ENCODE assay signal across 1 cellular context in genomic region chr7:151062399-151063211, GRCh38.
TF ChIP-seq lines count a peak whose summit lies in the region.

No MANE protein-coding gene starts in this region.

TF ChIP-seq in HepG2, 621 proteins besides CTCF, POLR2A, EP300 and RAD21 (continued from another document and continues in another):
- TF ChIP-seq, protein P1, sequence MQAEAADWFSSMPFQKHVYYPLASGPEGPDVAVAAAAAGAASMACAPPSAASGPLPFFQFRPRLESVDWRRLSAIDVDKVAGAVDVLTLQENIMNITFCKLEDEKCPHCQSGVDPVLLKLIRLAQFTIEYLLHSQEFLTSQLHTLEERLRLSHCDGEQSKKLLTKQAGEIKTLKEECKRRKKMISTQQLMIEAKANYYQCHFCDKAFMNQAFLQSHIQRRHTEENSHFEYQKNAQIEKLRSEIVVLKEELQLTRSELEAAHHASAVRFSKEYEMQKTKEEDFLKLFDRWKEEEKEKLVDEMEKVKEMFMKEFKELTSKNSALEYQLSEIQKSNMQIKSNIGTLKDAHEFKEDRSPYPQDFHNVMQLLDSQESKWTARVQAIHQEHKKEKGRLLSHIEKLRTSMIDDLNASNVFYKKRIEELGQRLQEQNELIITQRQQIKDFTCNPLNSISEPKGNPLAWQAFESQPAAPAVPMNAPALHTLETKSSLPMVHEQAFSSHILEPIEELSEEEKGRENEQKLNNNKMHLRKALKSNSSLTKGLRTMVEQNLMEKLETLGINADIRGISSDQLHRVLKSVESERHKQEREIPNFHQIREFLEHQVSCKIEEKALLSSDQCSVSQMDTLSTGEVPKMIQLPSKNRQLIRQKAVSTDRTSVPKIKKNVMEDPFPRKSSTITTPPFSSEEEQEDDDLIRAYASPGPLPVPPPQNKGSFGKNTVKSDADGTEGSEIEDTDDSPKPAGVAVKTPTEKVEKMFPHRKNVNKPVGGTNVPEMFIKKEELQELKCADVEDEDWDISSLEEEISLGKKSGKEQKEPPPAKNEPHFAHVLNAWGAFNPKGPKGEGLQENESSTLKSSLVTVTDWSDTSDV (CRISPR knock-in tag; IDR thresholded peaks at IDR 0.05): no peak
- TF ChIP-seq GATAD2A (CRISPR knock-in tag; IDR thresholded peaks at IDR 0.05) (no peak), SYNCRIP (IDR thresholded peaks at IDR 0.05; ENCODE audit: insufficient read depth, low read depth, low read length) (no peak), ZNF337 (CRISPR knock-in tag; IDR thresholded peaks at IDR 0.05; ENCODE audit: borderline replicate concordance, low read depth) (0 out of 2 replicates have a peak, but pooled peaks have one; percentile 38), FOSL1 (CRISPR knock-in tag; IDR thresholded peaks at IDR 0.05; ENCODE audit: borderline replicate concordance) (no peak), ZNF430 (CRISPR knock-in tag; IDR thresholded peaks at IDR 0.05) (peak; percentile 25; the same call in 1 of the 2 replicates), GTF3A (CRISPR knock-in tag; conservative IDR thresholded peaks at IDR 0.05) (no peak), STAT5B (CRISPR knock-in tag; IDR thresholded peaks at IDR 0.05) (no peak), ZNF672 (CRISPR knock-in tag; IDR thresholded peaks at IDR 0.05) (no peak), HIVEP1 (CRISPR knock-in tag; IDR thresholded peaks at IDR 0.05) (peak; percentile 70), CREB3 (CRISPR knock-in tag; IDR thresholded peaks at IDR 0.05) (no peak), ATAD3A (CRISPR knock-in tag; IDR thresholded peaks at IDR 0.05) (no peak), ZNF296 (CRISPR knock-in tag; conservative IDR thresholded peaks at IDR 0.05) (no peak), PHB2 (IDR thresholded peaks at IDR 0.05; ENCODE audit: partially characterized antibody) (no peak), AGO2 (optimal IDR thresholded peaks at IDR 0.05; ENCODE audit: low read depth, low read length) (peak; percentile 85), ZNF761 (CRISPR knock-in tag; conservative IDR thresholded peaks at IDR 0.05) (no peak; the same call in 1 of the 2 replicates), ZNF251 (CRISPR knock-in tag; IDR thresholded peaks at IDR 0.05) (no peak), MZF1 (CRISPR knock-in tag; IDR thresholded peaks at IDR 0.05; ENCODE audit: borderline replicate concordance) (no peak), ZNF570 (CRISPR knock-in tag; IDR thresholded peaks at IDR 0.05; ENCODE audit: borderline replicate concordance) (no peak), CREB1 (IDR thresholded peaks at IDR 0.05) (0 out of 2 replicates have a peak, but pooled peaks have one; percentile 18), CREB1 (CRISPR knock-in tag; IDR thresholded peaks at IDR 0.05) (no peak), ATF3 (CRISPR knock-in tag; IDR thresholded peaks at IDR 0.05) (no peak), THYN1 (CRISPR knock-in tag; IDR thresholded peaks at IDR 0.05; ENCODE audit: borderline replicate concordance, low read depth) (no peak), ZNF414 (CRISPR knock-in tag; IDR thresholded peaks at IDR 0.05) (0 out of 2 replicates have a peak, but pooled peaks have one; percentile 48), ARID4A (CRISPR knock-in tag; IDR thresholded peaks at IDR 0.05; ENCODE audit: borderline replicate concordance) (peak; percentile 89), HOXA5 (CRISPR knock-in tag; IDR thresholded peaks at IDR 0.05) (no peak), HMG20B (CRISPR knock-in tag; conservative IDR thresholded peaks at IDR 0.05) (no peak), DBP (CRISPR knock-in tag; IDR thresholded peaks at IDR 0.05; ENCODE audit: not compliant biosample characterization) (no peak), PAF1 (CRISPR knock-in tag; IDR thresholded peaks at IDR 0.05) (no peak), ZNF230 (CRISPR knock-in tag; IDR thresholded peaks at IDR 0.05) (peak; percentile 73), ZBTB20 (CRISPR knock-in tag; IDR thresholded peaks at IDR 0.05; ENCODE audit: borderline replicate concordance, low read depth) (0 out of 2 replicates have a peak, but pooled peaks have one; percentile 28), CEBPZ (IDR thresholded peaks at IDR 0.05; ENCODE audit: low read length) (no peak), HNF1B (CRISPR knock-in tag; IDR thresholded peaks at IDR 0.05) (peak; percentile 97), MTF2 (CRISPR knock-in tag; IDR thresholded peaks at IDR 0.05; ENCODE audit: borderline replicate concordance) (no peak), KMT2A (CRISPR knock-in tag; IDR thresholded peaks at IDR 0.05) (peak; percentile 53; the same call in 1 of the 2 replicates), TEF (CRISPR knock-in tag; IDR thresholded peaks at IDR 0.05) (no peak), BORCS8-MEF2B (CRISPR knock-in tag; IDR thresholded peaks at IDR 0.05) (no peak), ELF3 (CRISPR knock-in tag; IDR thresholded peaks at IDR 0.05) (peak; percentile 75)
- TF ChIP-seq, protein P2, sequence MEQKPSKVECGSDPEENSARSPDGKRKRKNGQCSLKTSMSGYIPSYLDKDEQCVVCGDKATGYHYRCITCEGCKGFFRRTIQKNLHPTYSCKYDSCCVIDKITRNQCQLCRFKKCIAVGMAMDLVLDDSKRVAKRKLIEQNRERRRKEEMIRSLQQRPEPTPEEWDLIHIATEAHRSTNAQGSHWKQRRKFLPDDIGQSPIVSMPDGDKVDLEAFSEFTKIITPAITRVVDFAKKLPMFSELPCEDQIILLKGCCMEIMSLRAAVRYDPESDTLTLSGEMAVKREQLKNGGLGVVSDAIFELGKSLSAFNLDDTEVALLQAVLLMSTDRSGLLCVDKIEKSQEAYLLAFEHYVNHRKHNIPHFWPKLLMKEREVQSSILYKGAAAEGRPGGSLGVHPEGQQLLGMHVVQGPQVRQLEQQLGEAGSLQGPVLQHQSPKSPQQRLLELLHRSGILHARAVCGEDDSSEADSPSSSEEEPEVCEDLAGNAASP (CRISPR knock-in tag; IDR thresholded peaks at IDR 0.05; ENCODE audit: borderline replicate concordance): 0 out of 2 replicates have a peak, but pooled peaks have one; percentile 27
- TF ChIP-seq, protein P3, sequence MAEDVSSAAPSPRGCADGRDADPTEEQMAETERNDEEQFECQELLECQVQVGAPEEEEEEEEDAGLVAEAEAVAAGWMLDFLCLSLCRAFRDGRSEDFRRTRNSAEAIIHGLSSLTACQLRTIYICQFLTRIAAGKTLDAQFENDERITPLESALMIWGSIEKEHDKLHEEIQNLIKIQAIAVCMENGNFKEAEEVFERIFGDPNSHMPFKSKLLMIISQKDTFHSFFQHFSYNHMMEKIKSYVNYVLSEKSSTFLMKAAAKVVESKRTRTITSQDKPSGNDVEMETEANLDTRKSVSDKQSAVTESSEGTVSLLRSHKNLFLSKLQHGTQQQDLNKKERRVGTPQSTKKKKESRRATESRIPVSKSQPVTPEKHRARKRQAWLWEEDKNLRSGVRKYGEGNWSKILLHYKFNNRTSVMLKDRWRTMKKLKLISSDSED (CRISPR knock-in tag; IDR thresholded peaks at IDR 0.05): no peak
- TF ChIP-seq, protein P4, sequence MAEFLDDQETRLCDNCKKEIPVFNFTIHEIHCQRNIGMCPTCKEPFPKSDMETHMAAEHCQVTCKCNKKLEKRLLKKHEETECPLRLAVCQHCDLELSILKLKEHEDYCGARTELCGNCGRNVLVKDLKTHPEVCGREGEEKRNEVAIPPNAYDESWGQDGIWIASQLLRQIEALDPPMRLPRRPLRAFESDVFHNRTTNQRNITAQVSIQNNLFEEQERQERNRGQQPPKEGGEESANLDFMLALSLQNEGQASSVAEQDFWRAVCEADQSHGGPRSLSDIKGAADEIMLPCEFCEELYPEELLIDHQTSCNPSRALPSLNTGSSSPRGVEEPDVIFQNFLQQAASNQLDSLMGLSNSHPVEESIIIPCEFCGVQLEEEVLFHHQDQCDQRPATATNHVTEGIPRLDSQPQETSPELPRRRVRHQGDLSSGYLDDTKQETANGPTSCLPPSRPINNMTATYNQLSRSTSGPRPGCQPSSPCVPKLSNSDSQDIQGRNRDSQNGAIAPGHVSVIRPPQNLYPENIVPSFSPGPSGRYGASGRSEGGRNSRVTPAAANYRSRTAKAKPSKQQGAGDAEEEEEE (CRISPR knock-in tag; IDR thresholded peaks at IDR 0.05; ENCODE audit: borderline replicate concordance): no peak; the same call in 1 of the 2 replicates
